Comparison of ENCODE assay signal across 24 cellular contexts in the genomic region with DNA sequence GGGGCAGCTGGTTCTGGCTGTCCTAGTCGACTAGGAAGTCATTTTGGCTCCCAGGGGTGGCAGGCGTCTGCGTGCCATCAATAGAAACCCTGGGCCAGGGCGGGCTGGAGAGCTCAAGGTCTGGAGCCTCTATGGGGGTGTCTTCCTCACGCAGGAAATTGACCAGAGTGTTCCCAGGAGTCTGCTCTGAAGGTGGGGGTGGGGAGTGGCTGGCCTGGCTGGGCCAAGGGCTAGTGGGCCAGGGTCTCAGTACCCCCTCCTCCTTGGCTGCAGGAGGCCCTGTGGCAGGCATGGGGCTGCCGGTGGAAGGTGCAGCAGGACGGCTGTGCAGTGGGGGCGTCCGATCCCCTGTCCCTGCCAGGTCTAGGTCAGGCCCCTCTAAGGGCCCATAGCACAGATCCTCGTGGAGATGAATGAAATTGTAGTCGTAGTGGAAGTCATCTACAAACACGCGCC.
DNase-seq lines count a peak whose midpoint lies in the region; ATAC-seq and TF ChIP-seq lines count a peak whose summit lies in the region.
"Had no signal": no experiment of that assay in that cellular context is flagged by ENCODE, and none has a peak within 500 bp of the region (broad histone marks: within the 10 kb centered on the region; RNA-seq: fewer than 3 reads in every experiment).

No MANE protein-coding gene starts in this region.

- H3K79me2 ChIP-seq in PC-3 (ENCODE audit: low read length): no peaks in the 10 kb centered on the region

- no peak for DNase-seq in Right ventricle myocardium inferior (ENCODE audit: missing footprints)
- DNase-seq in left ventricle myocardium superior: no peak
- DNase-seq in right cardiac atrium: peak in 1 of 3 donors; percentile 44
- DNase-seq in sigmoid colon: peak; percentile 61
- DNase-seq in aorta: peak in 1 of 2 donors; percentile 54
- no peak for DNase-seq in PC-3
- DNase-seq: activated CD4-positive, alpha-beta T cell treated with anti-CD3 and anti-CD28 coated beads, Interleukin-2, amount 50 U/mL, for 48 hours; colonic mucosa; DMS79; GF-D8; natural killer cell; NCI-H1105 treated with DMSO at 0.1 percent for 48 hours; NCI-H748 treated with DMSO at 0.1 percent for 48 hours; T-helper 1 cell; trophoblast cell had no signal

- H2AFZ ChIP-seq in PC-3 (ENCODE audit: low read length): no peak overlapping the region

- no peak overlapping the region for H3K9ac ChIP-seq in PC-3 (ENCODE audit: low read length)

- intact Hi-C loops in Right ventricle myocardium inferior (cut with DNase I): no loop called here
- intact Hi-C loops in left ventricle myocardium superior (cut with micrococcal nuclease): no loop called here
- intact Hi-C loops in right cardiac atrium (cut with DNase I): no loop called here
- intact Hi-C loops in sigmoid colon (cut with DNase I): no loop called here
- intact Hi-C loops in aorta (cut with DNase I): no loop called here
- intact Hi-C loops in PC-3 (cut with micrococcal nuclease): no loop called here

- peak overlapping the region; percentile 20 for H3K27ac ChIP-seq in right cardiac atrium (ENCODE audit: low read length)
- peak overlapping the region in 3 of 4 donors; percentile 25 to 59 (median 58) for H3K27ac ChIP-seq in sigmoid colon
- H3K27ac ChIP-seq in aorta (ENCODE audit: low read depth in 1 of 2, low read length in 2 of 2): no peak overlapping the region
- no peak overlapping the region for H3K27ac ChIP-seq in PC-3 (ENCODE audit: low read length)
- H3K27ac ChIP-seq: 22Rv1, C4-2B, left lung had no signal

- TF ChIP-seq POLR2A in sigmoid colon (IDR thresholded peaks at IDR 0.05): no peak

- H3K36me3 ChIP-seq in sigmoid colon (peaks cover 1 to 28% (median 3%) of the 10 kb centered on the region in 4 donors), aorta (ENCODE audit: control insufficient read depth in 1 of 2, insufficient read depth in 2 of 2, low read length in 1 of 2) (peaks cover 0 to under 1% of the 10 kb centered on the region in 2 donors), PC-3 (ENCODE audit: low read depth, low read length) (no peaks in the 10 kb centered on the region)
- H3K36me3 ChIP-seq: breast epithelium, colonic mucosa, HAP-1 had no signal

- CTCF ChIA-PET in PC-3 (lab: Charles Lee): no interaction called here

- H3K27me3 ChIP-seq in right cardiac atrium (ENCODE audit: control insufficient read depth, insufficient read depth): no peaks in the 10 kb centered on the region
- no peaks in the 10 kb centered on the region for H3K27me3 ChIP-seq in sigmoid colon
- H3K27me3 ChIP-seq in aorta (ENCODE audit: control insufficient read depth in 1 of 2, insufficient read depth in 2 of 2, low read length in 1 of 2): no peaks in the 10 kb centered on the region
- H3K27me3 ChIP-seq in PC-3 (ENCODE audit: low read length): no peaks in the 10 kb centered on the region
- H3K27me3 ChIP-seq: breast epithelium, colonic mucosa, left lung had no signal

- H4K20me1 ChIP-seq in PC-3 (ENCODE audit: low read length): no peaks in the 10 kb centered on the region

- BruUV-seq in PC-3 (replicated peaks; lab: Mats Ljungman, UMichigan): no TSS peak

- TF ChIP-seq CTCF in sigmoid colon (IDR thresholded peaks at IDR 0.05) (no peak), PC-3 (conservative IDR thresholded peaks at IDR 0.05; ENCODE audit: low read depth, low read length) (no peak)

- H3K4me3 ChIP-seq in right cardiac atrium (ENCODE audit: low read length): no peak overlapping the region
- H3K4me3 ChIP-seq in sigmoid colon: no peak overlapping the region
- no peak overlapping the region for H3K4me3 ChIP-seq in aorta (ENCODE audit: low read length in 2 of 2)
- H3K4me3 ChIP-seq in PC-3 (ENCODE audit: low read length): no peak overlapping the region
- H3K4me3 ChIP-seq: breast epithelium, colonic mucosa, HAP-1, K562, left lung had no signal

- H3K9me2 ChIP-seq in PC-3 (replicated peaks; ENCODE audit: low read length): no peaks in the 10 kb centered on the region

- no peaks in the 10 kb centered on the region for H3F3A ChIP-seq in PC-3 (ENCODE audit: low read length, unreplicated experiment)

- 72% methylated on average over 13 of the region's 13 CpGs for WGBS in right cardiac atrium
- 88 to 89% methylated on average over 13 of the region's 13 CpGs for WGBS in sigmoid colon, 2 donors
- whole genome bisulfite sequencing in aorta, 2 donors: 75 to 82% methylated on average over 13 of the region's 13 CpGs

- H3K9me3 ChIP-seq in right cardiac atrium (ENCODE audit: control insufficient read depth, low read length) (no peaks in the 10 kb centered on the region), sigmoid colon (no peaks in the 10 kb centered on the region), aorta (ENCODE audit: control insufficient read depth, low read length) (no peaks in the 10 kb centered on the region), PC-3 (ENCODE audit: low read length) (no peaks in the 10 kb centered on the region)
- H3K9me3 ChIP-seq: breast epithelium, colonic mucosa, HAP-1, left lung had no signal

- no peaks in the 10 kb centered on the region for H3K4me1 ChIP-seq in right cardiac atrium (ENCODE audit: control insufficient read depth, insufficient read depth, low read length)
- H3K4me1 ChIP-seq in sigmoid colon: peaks cover 0 to 26% (median 3%) of the 10 kb centered on the region in 4 donors
- H3K4me1 ChIP-seq in aorta (ENCODE audit: control insufficient read depth in 1 of 2, insufficient read depth in 2 of 2, low read length in 2 of 2): no peaks in the 10 kb centered on the region
- H3K4me1 ChIP-seq in PC-3 (ENCODE audit: insufficient read depth, low read length): no peaks in the 10 kb centered on the region
- H3K4me1 ChIP-seq: breast epithelium, colonic mucosa, HAP-1 had no signal

- no peak overlapping the region for H3K4me2 ChIP-seq in PC-3 (ENCODE audit: low read length)

- ATAC-seq in Right ventricle myocardium inferior (peak; percentile 1), left ventricle myocardium superior (no peak), right cardiac atrium (peak in 1 of 2 donors; percentile 2), aorta (ENCODE audit: low FRiP score) (peak; percentile 11), PC-3 (no peak), HG02981 (IDR thresholded peaks at IDR 0.05; ENCODE audit: unreplicated experiment) (no peak), HG03280 (IDR thresholded peaks at IDR 0.05; ENCODE audit: unreplicated experiment) (no peak)
- ATAC-seq: activated CD4-positive, CD25-positive, alpha-beta regulatory T cell treated with anti-CD3 and anti-CD28 coated beads, Interleukin-2, amount 50 U/mL, for 24 hours; K562; left lung; natural killer cell had no signal

- POLR2A ChIA-PET in PC-3 (lab: Charles Lee; ENCODE audit: unreplicated experiment): no interaction called here

- no peak for TF ChIP-seq EP300 in sigmoid colon (IDR thresholded peaks at IDR 0.05)

Comparison
In these comparisons a context has a peak if more than half of its experiments do, and no peak if none do; other contexts are left out.
1. ATAC-seq: peak in Right ventricle myocardium inferior (single experiment) and aorta (single experiment); none in left ventricle myocardium superior (single experiment), PC-3 (single experiment), HG02981 (single experiment) and HG03280 (single experiment).
2. H3K27ac ChIP-seq: peak in right cardiac atrium (single experiment) and sigmoid colon (3 of 4); none in aorta (0 of 2) and PC-3 (single experiment).